8 cellular contexts compared by ENCODE assay signal in genomic region chr14:65102441-65103149, GRCh38. TPM values are rescaled to one million over a fixed set of nuclear protein-coding genes. Genes with fewer than 3 reads are reported as not detected.
A peak's percentile ranks its signal among the peaks of the same experiment; 100 is the strongest.
DNase-seq lines count a peak whose midpoint lies in the region; ATAC-seq and TF ChIP-seq lines count a peak whose summit lies in the region.

Gene MAX (minus strand): TSS chr14:65102517. CDS start chr14:65102339, 178 bp downstream.

- CTCF ChIA-PET in activated CD4-positive, alpha-beta memory T cell treated with anti-CD3 and anti-CD28 coated beads, Interleukin-2, amount 10 ng/mL, durations not matched to agents 7 days and 5 days (lab: Charles Lee), result interaction anchor here (0.6 to 1.6 kb wide), 5 partner anchors 104 to 675 kb away, joined by 3 to 4 read pairs (median 3); partner anchors contain the start of genes FNTB and FUT8

- POLR2A ChIA-PET in activated CD4-positive, alpha-beta memory T cell treated with anti-CD3 and anti-CD28 coated beads, Interleukin-2, amount 10 ng/mL, durations not matched to agents 7 days and 5 days (lab: Charles Lee), result interaction anchor here (0.7 to 2.7 kb wide), 5 partner anchors 9 to 116 kb away, joined by 3 to 11 read pairs (median 4); partner anchors contain the start of gene FNTB

- peak; percentile 99 for DNase-seq in CD14-positive monocyte (ENCODE audit: low spot score)
- peak; percentile 95 for DNase-seq in NCI-H82 treated with DMSO at 0.1 percent for 48 hours (lab: John Stamatoyannopoulos, UW; ENCODE audit: unreplicated experiment)
- peak; percentile 99 for DNase-seq in activated CD4-positive, alpha-beta memory T cell treated with anti-CD3 and anti-CD28 coated beads, Interleukin-2, amount 10 ng/mL, durations not matched to agents 7 days and 5 days
- peak; percentile 99 for DNase-seq in right lobe of liver
- DNase-seq in stimulated activated CD4-positive, alpha-beta T cell treated with anti-CD3 and anti-CD28 coated beads, Interleukin-4, amount 100 ng/mL, for 4 hours, result peak; percentile 94 to 99

- peak within 1 kb of the TSS; percentile 72 to 89 for H3K4me3 ChIP-seq in duodenal mucosa (ENCODE audit: low read depth in 1 of 2, low read length in 2 of 2)
- H3K4me3 ChIP-seq in right lobe of liver, result peak within 1 kb of the TSS; percentile 82 to 89 (median 83)

- WGBS in right lobe of liver (ENCODE audit: insufficient coverage, low coverage, low lambda C conversion rate, missing lambda C conversion rate), result under 1% methylated on average over 21 of the region's 61 CpGs

- H3K27me3 Mint-ChIP-seq in CD14-positive monocyte (ENCODE audit: low read depth in 3 of 3), result no peaks in the 10 kb centered on the region
- peaks cover 7% of the 10 kb centered on the region for H3K27me3 Mint-ChIP-seq in activated CD4-positive, alpha-beta memory T cell treated with anti-CD3 and anti-CD28 coated beads, Interleukin-2, amount 10 ng/mL, durations not matched to agents 7 days and 5 days

- no peaks in the 10 kb centered on the region for H3K36me3 ChIP-seq in duodenal mucosa (ENCODE audit: control insufficient read depth in 1 of 2, insufficient read depth in 2 of 2, low read length in 2 of 2)
- peaks cover 0 to 4% (median 0%) of the 10 kb centered on the region in 4 donors for H3K36me3 ChIP-seq in right lobe of liver

- H3K4me1 ChIP-seq in duodenal mucosa (ENCODE audit: control insufficient read depth in 1 of 2, insufficient read depth in 2 of 2, low read length in 2 of 2), result peaks cover 20 to 31% of the 10 kb centered on the region in 2 donors
- H3K4me1 ChIP-seq in right lobe of liver, result peaks cover 0 to 34% (median 7%) of the 10 kb centered on the region in 4 donors

- peak; percentile 89 for ATAC-seq in GM19397 (IDR thresholded peaks at IDR 0.05; ENCODE audit: unreplicated experiment)
- peak; percentile 88 for ATAC-seq in HG03571 (IDR thresholded peaks at IDR 0.05; ENCODE audit: unreplicated experiment)
- peak; percentile 91 to 96 (median 93) for ATAC-seq in right lobe of liver

- peak within 1 kb of the TSS; percentile 74 to 83 for H3K9ac ChIP-seq in duodenal mucosa (ENCODE audit: low read depth in 1 of 2, low read length in 2 of 2)

- H3K27ac ChIP-seq in duodenal mucosa (ENCODE audit: low read depth, low read length), result peak within 1 kb of the TSS; percentile 79
- peak within 1 kb of the TSS; percentile 82 to 94 (median 91) for H3K27ac ChIP-seq in right lobe of liver

- H3K27me3 ChIP-seq in duodenal mucosa (ENCODE audit: control insufficient read depth in 1 of 2, insufficient read depth in 2 of 2, low read length in 2 of 2), result no peaks in the 10 kb centered on the region
- H3K27me3 ChIP-seq in right lobe of liver, result no peaks in the 10 kb centered on the region

- peaks cover 35% of the 10 kb centered on the region for H3K4me1 Mint-ChIP-seq in CD14-positive monocyte
- H3K4me1 Mint-ChIP-seq in activated CD4-positive, alpha-beta memory T cell treated with anti-CD3 and anti-CD28 coated beads, Interleukin-2, amount 10 ng/mL, durations not matched to agents 7 days and 5 days, result peaks cover 39% of the 10 kb centered on the region

- TF ChIP-seq CTCF in CD14-positive monocyte (IDR thresholded peaks at IDR 0.05), result no peak
- TF ChIP-seq CTCF in right lobe of liver (IDR thresholded peaks at IDR 0.05), result peak in 1 of 4 donors; percentile 5

- intact Hi-C loops in CD14-positive monocyte (cut with micrococcal nuclease), result loop anchor here (5.0 to 10.0 kb wide), 4 partner anchors 60 to 188 kb away; partner anchors contain the start of genes CHURC1 (in 2 of the 2) and FNTB (in 2 of the 2)
- intact Hi-C loops in right lobe of liver (cut with DNase I), result no loop called here

- peaks cover 3 to 17% of the 10 kb centered on the region in 2 donors for H3K36me3 Mint-ChIP-seq in CD14-positive monocyte
- H3K36me3 Mint-ChIP-seq in activated CD4-positive, alpha-beta memory T cell treated with anti-CD3 and anti-CD28 coated beads, Interleukin-2, amount 10 ng/mL, durations not matched to agents 7 days and 5 days (ENCODE audit: low read depth), result peaks cover 33% of the 10 kb centered on the region

- no peaks in the 10 kb centered on the region for H3K9me3 ChIP-seq in duodenal mucosa (ENCODE audit: control insufficient read depth in 1 of 2, low read length in 2 of 2)
- no peaks in the 10 kb centered on the region for H3K9me3 ChIP-seq in right lobe of liver

- TF ChIP-seq POLR2A in right lobe of liver (IDR thresholded peaks at IDR 0.05), result peak; percentile 83

- H3K9me3 Mint-ChIP-seq in CD14-positive monocyte, result peaks cover 0 to 3% (median 0%) of the 10 kb centered on the region in 7 donors
- H3K9me3 Mint-ChIP-seq in activated CD4-positive, alpha-beta memory T cell treated with anti-CD3 and anti-CD28 coated beads, Interleukin-2, amount 10 ng/mL, durations not matched to agents 7 days and 5 days, result no peaks in the 10 kb centered on the region

- H3K4me3 Mint-ChIP-seq in CD14-positive monocyte, result peak within 1 kb of the TSS; percentile 99
- H3K4me3 Mint-ChIP-seq in activated CD4-positive, alpha-beta memory T cell treated with anti-CD3 and anti-CD28 coated beads, Interleukin-2, amount 10 ng/mL, durations not matched to agents 7 days and 5 days, result peak within 1 kb of the TSS; percentile 85

- peak within 1 kb of the TSS; percentile 93 to 99 (median 97) for H3K27ac Mint-ChIP-seq in CD14-positive monocyte
- peak within 1 kb of the TSS; percentile 91 for H3K27ac Mint-ChIP-seq in activated CD4-positive, alpha-beta memory T cell treated with anti-CD3 and anti-CD28 coated beads, Interleukin-2, amount 10 ng/mL, durations not matched to agents 7 days and 5 days

RNA-seq across cellular contexts. Expression of gene MAX, which starts in this region (rescaled TPM):
- polyA plus RNA-seq in CD14-positive monocyte, result 10 to 100 TPM; 78.2 to 87.0 TPM
- total RNA-seq in activated CD4-positive, alpha-beta memory T cell treated with anti-CD3 and anti-CD28 coated beads, Interleukin-2, amount 10 ng/mL, durations not matched to agents 7 days and 5 days, result 100 to 1,000 TPM; 134 to 135 TPM
- total RNA-seq in right lobe of liver, result 10 to 100 TPM; 15.7 to 38.0 (median 31.7) TPM

Comparison
In these comparisons a context has a peak if more than half of its experiments do, and no peak if none do; other contexts are left out.
1. Peak in every context shown above with its lines: DNase-seq, ATAC-seq, H3K4me3 ChIP-seq and H3K27ac ChIP-seq.
2. intact Hi-C loops: an anchor here in CD14-positive monocyte (5.0 to 10.0 kb wide); none called in right lobe of liver.